ENCODE assay signal across 17 cellular contexts in genomic region chr13:93788456-93788855, GRCh38.
A peak's percentile ranks its signal among the peaks of the same experiment; 100 is the strongest.
DNase-seq lines count a peak whose midpoint lies in the region; ATAC-seq and TF ChIP-seq lines count a peak whose summit lies in the region.
"Had no signal": no experiment of that assay in that cellular context is flagged by ENCODE, and none has a peak within 500 bp of the region (broad histone marks: within the 10 kb centered on the region; RNA-seq: fewer than 3 reads in every experiment).

No MANE protein-coding gene starts in this region.

- ATAC-seq in RWPE2 (ENCODE audit: low read depth) (peak; percentile 41; the same call in 1 of the 3 replicates), GM21423 (IDR thresholded peaks at IDR 0.05; ENCODE audit: unreplicated experiment) (no peak)
- ATAC-seq: GM12878, K562 had no signal

- H3K4me3 ChIP-seq in RWPE2 (ENCODE audit: severe bottlenecking) = no peak overlapping the region
- H3K4me3 ChIP-seq: GM12878, K562, Peyer's patch, SK-N-MC had no signal

- H3K27me3 ChIP-seq in RWPE2 (ENCODE audit: insufficient read depth, poor library complexity, severe bottlenecking) = no peaks in the 10 kb centered on the region
- H3K27me3 ChIP-seq: Peyer's patch had no signal

- DNase-seq in COLO829 (ENCODE audit: low spot score) (peak; percentile 1), NCI-H2029 treated with DMSO at 0.1 percent for 48 hours (lab: John Stamatoyannopoulos, UW) (peak; percentile 58), RWPE2 (ENCODE audit: low spot score) (no peak), mucosa of gallbladder (ENCODE audit: low spot score) (peak; percentile 10), NOMO-1 treated with dmso at 0.1 percent for 144 hours (lab: John Stamatoyannopoulos, UW; ENCODE audit: unreplicated experiment) (no peak)
- no peak for DNase-seq in stimulated activated CD4-positive, alpha-beta T cell treated with anti-CD3 and anti-CD28 coated beads, Interleukin-15, amount 100 ng/mL, for 24 hours
- DNase-seq: AML-193, Calu3, GDM1, GOT3, MV-4-11, Peyer's patch, Right ventricle myocardium superior had no signal

- H3K27ac ChIP-seq in RWPE2 (ENCODE audit: poor library complexity, severe bottlenecking) = no peak overlapping the region
- H3K27ac ChIP-seq: Peyer's patch, SK-N-MC had no signal

- H3K4me1 ChIP-seq in RWPE2 (ENCODE audit: insufficient read depth, poor library complexity, severe bottlenecking) = no peaks in the 10 kb centered on the region
- H3K4me1 ChIP-seq: Peyer's patch had no signal

- TF ChIP-seq CTCF in RWPE2 (IDR thresholded peaks at IDR 0.05; ENCODE audit: poor library complexity, severe bottlenecking) = no peak

- no peaks in the 10 kb centered on the region for H3K36me3 ChIP-seq in RWPE2 (ENCODE audit: low read depth)
- H3K36me3 ChIP-seq: Peyer's patch had no signal

- H3K9me3 ChIP-seq in RWPE2 (ENCODE audit: severe bottlenecking) = no peaks in the 10 kb centered on the region
- H3K9me3 ChIP-seq: Peyer's patch had no signal

Comparison
In these comparisons a context has a peak if more than half of its experiments do, and no peak if none do; other contexts are left out.
1. DNase-seq: peak in COLO829 (single experiment), NCI-H2029 treated with DMSO at 0.1 percent for 48 hours (single experiment) and mucosa of gallbladder (single experiment); none in RWPE2 (single experiment), stimulated activated CD4-positive, alpha-beta T cell treated with anti-CD3 and anti-CD28 coated beads, Interleukin-15, amount 100 ng/mL, for 24 hours (single experiment) and NOMO-1 treated with dmso at 0.1 percent for 144 hours (single experiment).